ENCODE assay signal across 9 cellular contexts in the genomic region with DNA sequence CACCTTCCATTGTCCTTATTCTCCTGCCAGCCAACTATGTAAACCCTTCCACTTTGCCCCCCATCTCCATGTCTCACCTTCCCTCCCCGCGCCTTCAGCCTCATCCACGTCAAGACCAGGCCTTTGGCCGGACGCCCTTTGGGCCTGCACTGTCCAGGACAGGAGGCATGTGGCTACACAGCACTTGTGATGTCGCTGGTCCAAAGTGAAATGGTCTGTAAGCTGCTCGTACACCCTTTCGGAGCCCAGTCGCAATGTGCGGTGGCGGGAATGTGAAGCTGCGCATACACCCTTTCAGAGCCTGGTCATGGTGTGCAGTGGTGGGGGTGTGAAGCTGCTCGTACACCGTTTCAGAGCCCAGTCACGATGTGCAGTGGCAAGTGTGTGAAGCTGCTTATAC.
"Had no signal": no experiment of that assay in that cellular context is flagged by ENCODE, and none has a peak within 500 bp of the region (broad histone marks: within the 10 kb centered on the region; RNA-seq: fewer than 3 reads in every experiment).

No MANE protein-coding gene starts in this region.

- ATAC-seq: GM23338, HCT116, HepG2, K562 had no signal

- H3K9me3 Mint-ChIP-seq: GM23338, HFFc6 had no signal

- H3K27ac Mint-ChIP-seq: GM23338, HFFc6 had no signal

- H3K4me2 ChIP-seq: GM23338 had no signal

- H3K4me1 ChIP-seq: HAP-1 had no signal

- DNase-seq: HFFc6 had no signal

- H3K27ac ChIP-seq: HL-60 had no signal

- H3K4me3 ChIP-seq: GM23338, HAP-1, K562 had no signal

- FAIRE-seq: H1, H54, HepG2, K562 had no signal

- H3K4me3 Mint-ChIP-seq: GM23338, HFFc6 had no signal

- H3K9me3 ChIP-seq: HAP-1 had no signal

- H2AFZ ChIP-seq: GM23338 had no signal

- H3K36me3 ChIP-seq: HAP-1 had no signal
